Comparison of ENCODE assay signal across 10 cellular contexts in the genomic region with DNA sequence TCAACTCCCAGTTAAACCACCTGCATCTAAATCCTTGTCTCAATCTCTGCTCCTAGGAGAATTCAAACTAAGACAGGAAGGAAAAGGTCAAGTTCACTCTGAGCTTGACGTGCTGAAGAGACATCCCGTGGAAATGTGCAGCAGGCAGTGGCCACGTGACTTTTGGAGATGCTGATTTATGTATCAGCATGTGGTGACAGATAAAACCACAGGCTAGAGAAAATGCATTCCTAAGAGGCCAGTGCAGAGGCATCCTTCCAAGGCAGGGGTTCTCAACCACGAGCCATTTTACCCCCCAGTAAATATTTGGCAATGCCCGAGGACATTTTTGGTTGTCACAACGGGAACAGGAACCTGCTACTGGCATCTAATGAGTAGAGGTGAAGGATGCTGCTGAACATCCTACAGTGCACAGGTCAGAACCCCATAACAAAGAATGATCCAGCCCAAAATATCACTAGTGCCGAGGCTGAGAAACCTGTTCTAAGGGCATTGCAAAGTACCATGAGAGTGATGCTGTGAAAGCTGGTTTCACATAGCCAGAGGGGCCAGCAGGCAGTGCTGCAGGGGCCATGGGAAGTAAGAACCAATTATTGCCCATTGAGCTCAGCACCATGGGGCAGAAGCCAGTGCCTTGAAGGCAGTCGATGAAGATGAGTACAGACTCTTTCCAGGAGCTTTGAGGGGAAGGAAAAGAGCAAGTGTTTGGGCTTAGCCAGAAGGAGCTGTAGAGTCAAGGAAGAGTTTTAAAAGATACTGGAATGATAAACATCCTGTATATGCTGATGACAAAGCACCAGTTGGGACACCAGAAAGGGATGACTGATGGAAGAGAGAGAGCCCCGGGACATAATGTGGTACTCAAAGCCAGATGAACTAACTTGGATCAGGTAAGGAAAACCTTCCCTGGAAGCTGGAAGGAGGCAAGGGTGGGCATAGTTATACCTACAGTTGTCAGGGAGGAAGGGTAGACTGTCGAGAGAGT.
DNase-seq lines count a peak whose midpoint lies in the region; ATAC-seq and TF ChIP-seq lines count a peak whose summit lies in the region.
"Had no signal": no experiment of that assay in that cellular context is flagged by ENCODE, and none has a peak within 500 bp of the region (broad histone marks: within the 10 kb centered on the region; RNA-seq: fewer than 3 reads in every experiment).

No MANE protein-coding gene starts in this region.

- H3K36me3 ChIP-seq in spleen: no peaks in the 10 kb centered on the region

- no peak for TF ChIP-seq POLR2A in spleen (IDR thresholded peaks at IDR 0.05)

- no peak for TF ChIP-seq CTCF in spleen (IDR thresholded peaks at IDR 0.05 in 8 of 11, conservative IDR thresholded peaks at IDR 0.05 in 3 of 11)
- TF ChIP-seq CTCF in type B pancreatic cell (conservative IDR thresholded peaks at IDR 0.05): no peak

- H3K9me3 Mint-ChIP-seq in type B pancreatic cell: no peaks in the 10 kb centered on the region

- no peaks in the 10 kb centered on the region for H3K27me3 Mint-ChIP-seq in type B pancreatic cell

- WGBS in spleen, 5 donors: 29 to 34% (median 31%) methylated on average over 10 of the region's 10 CpGs

- no peak overlapping the region for H3K27ac Mint-ChIP-seq in type B pancreatic cell

- CTCF ChIA-PET in HEK293T (lab: Yijun Ruan, JAX): interaction anchor here (0.8 kb wide), 1 partner anchor 379 kb away, joined by 3 read pairs; no protein-coding TSS in a partner anchor

- H3K36me3 Mint-ChIP-seq in type B pancreatic cell: no peaks in the 10 kb centered on the region

- POLR2A ChIA-PET in HEK293T (lab: Yijun Ruan, JAX): no interaction called here

- DNase-seq in AG08395 (ENCODE audit: low spot score) (peak; percentile 65), HEK293T (ENCODE audit: extremely low spot score) (no peak), amniotic epithelial cell (ENCODE audit: low read depth) (peak; percentile 79), left cardiac atrium (no peak), retina (no peak), spleen (no peak), Ammon's horn (ENCODE audit: low spot score) (no peak), type B pancreatic cell (ENCODE audit: extremely low spot score, unreplicated experiment) (no peak)
- DNase-seq: KBM-7 had no signal

- peaks cover 5 to 24% (median 14%) of the 10 kb centered on the region in 6 donors for H3K4me1 ChIP-seq in spleen

- no peak overlapping the region for H3K4me3 Mint-ChIP-seq in type B pancreatic cell

- no peaks in the 10 kb centered on the region for H3K9me3 ChIP-seq in spleen

- intact Hi-C loops in left cardiac atrium (cut with DNase I) (loop anchor here in 1 of 2 donors (10.0 kb wide), 1 partner anchor 114 kb away; no protein-coding TSS in a partner anchor), spleen (cut with DNase I; ENCODE audit: low total_unique reads) (no loop called here)

- peaks cover 11% of the 10 kb centered on the region for H3K4me1 Mint-ChIP-seq in type B pancreatic cell (ENCODE audit: unreplicated experiment)

- H3K27ac ChIP-seq in spleen: no peak overlapping the region
- H3K27ac ChIP-seq: SK-N-MC had no signal

- peak; percentile 12 to 48 for ATAC-seq in left cardiac atrium

- no peak overlapping the region for H3K4me3 ChIP-seq in spleen
- H3K4me3 ChIP-seq: SK-N-MC had no signal

- no peaks in the 10 kb centered on the region for H3K27me3 ChIP-seq in spleen (replicated peaks in 1 of 7)

TF ChIP-seq in HEK293T, 16 proteins besides CTCF, POLR2A, EP300 and RAD21:
- no peak for TF ChIP-seq NFRKB (IDR thresholded peaks at IDR 0.05)
- TF ChIP-seq, protein P1, sequence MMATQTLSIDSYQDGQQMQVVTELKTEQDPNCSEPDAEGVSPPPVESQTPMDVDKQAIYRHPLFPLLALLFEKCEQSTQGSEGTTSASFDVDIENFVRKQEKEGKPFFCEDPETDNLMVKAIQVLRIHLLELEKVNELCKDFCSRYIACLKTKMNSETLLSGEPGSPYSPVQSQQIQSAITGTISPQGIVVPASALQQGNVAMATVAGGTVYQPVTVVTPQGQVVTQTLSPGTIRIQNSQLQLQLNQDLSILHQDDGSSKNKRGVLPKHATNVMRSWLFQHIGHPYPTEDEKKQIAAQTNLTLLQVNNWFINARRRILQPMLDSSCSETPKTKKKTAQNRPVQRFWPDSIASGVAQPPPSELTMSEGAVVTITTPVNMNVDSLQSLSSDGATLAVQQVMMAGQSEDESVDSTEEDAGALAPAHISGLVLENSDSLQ (IDR thresholded peaks at IDR 0.05): peak; percentile 22; the same call in 1 of the 2 replicates

Comparison
In these comparisons a context has a peak if more than half of its experiments do, and no peak if none do; other contexts are left out.
1. DNase-seq: peak in AG08395 (single experiment) and amniotic epithelial cell (single experiment); none in HEK293T (single experiment), left cardiac atrium (single experiment), retina (single experiment), spleen (single experiment), Ammon's horn (single experiment) and type B pancreatic cell (single experiment).